Comparison of ENCODE assay signal across 8 cellular contexts in the genomic region with DNA sequence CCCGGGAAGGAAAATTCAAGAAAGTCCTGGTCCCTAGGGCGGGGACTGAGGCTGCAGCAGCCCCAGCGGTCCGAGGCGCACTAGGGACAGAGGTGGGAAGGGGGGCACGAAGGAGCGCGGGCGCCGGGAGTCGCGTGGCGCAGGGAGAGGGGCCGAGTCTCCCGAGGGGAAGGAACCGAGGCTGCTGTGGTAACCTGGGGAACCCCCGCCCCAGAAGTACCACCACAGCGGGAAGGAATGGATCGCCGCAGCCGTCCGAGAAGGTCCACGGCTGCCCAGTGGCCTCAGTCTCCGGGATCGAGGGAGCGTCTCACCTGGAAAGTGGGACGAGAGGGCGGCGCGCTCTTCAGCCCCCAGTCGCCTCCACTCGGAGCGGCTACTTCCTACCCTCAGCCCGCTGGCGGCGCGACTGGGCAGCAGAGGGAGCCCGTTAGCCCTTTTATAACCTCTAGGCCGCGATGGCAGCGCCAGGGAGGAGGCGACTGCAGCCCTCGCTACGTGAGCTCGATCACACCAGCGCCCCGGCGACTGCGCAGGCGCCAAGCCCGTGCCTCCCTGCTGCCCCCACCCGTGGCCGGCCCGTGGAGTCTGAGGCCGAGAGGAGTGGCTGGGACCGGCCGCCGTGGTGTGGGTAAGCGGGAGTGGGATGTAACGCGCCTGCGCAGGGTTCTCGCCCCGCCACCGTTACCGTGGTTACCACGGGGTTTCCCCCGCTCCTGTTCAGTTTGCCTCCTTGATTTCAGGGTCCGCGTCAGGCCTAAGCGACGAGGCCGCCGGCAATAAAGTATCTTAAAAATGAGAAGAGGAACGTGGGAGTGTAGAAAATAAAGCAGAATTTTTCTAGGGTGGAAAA. TPM values are rescaled to one million over a fixed set of nuclear protein-coding genes. Genes with fewer than 3 reads are reported as not detected.
A peak's percentile ranks its signal among the peaks of the same experiment; 100 is the strongest.
DNase-seq lines count a peak whose midpoint lies in the region; ATAC-seq and TF ChIP-seq lines count a peak whose summit lies in the region.

P4HA1 (minus strand) TSS at position 415 of the 853 bp plus-strand sequence. CDS start 21,983 bp downstream, outside the sequence.

- H3K36me3 ChIP-seq in GM23248 (ENCODE audit: low read depth) (no peaks in the 10 kb centered on the region), esophagus squamous epithelium (peaks cover 0 to 9% (median 0%) of the 10 kb centered on the region in 3 donors)
- H3K36me3 ChIP-seq in naive thymus-derived CD4-positive, alpha-beta T cell (ENCODE audit: control insufficient read depth in 2 of 3, insufficient read depth in 3 of 3, low read length in 3 of 3), result peaks cover 0 to 8% (median 0%) of the 10 kb centered on the region in 3 experiments

- H3K9ac ChIP-seq in GM23248, result peak within 1 kb of the TSS; percentile 98

- H3K4me1 ChIP-seq in GM23248 (ENCODE audit: insufficient read depth), result peaks cover 13% of the 10 kb centered on the region
- H3K4me1 ChIP-seq in esophagus squamous epithelium, result peaks cover 0 to 33% (median 14%) of the 10 kb centered on the region in 3 donors
- H3K4me1 ChIP-seq in naive thymus-derived CD4-positive, alpha-beta T cell (ENCODE audit: control insufficient read depth in 2 of 2, insufficient read depth in 2 of 2, low read length in 2 of 2), result peaks cover 0 to 12% of the 10 kb centered on the region in 2 donors

- peaks cover 13 to 44% (median 38%) of the 10 kb centered on the region in 7 donors for H3K4me1 Mint-ChIP-seq in naive thymus-derived CD4-positive, alpha-beta T cell
- H3K4me1 Mint-ChIP-seq in stimulated activated naive B cell treated with anti-CD40 and anti-IgM and Interleukin-4, amounts not matched to agents 10 μg/mL and 1 μg/mL and 100 μg/mL, for 72 hours, result peaks cover 3 to 27% of the 10 kb centered on the region in 2 donors

- CTCF ChIA-PET in naive thymus-derived CD4-positive, alpha-beta T cell (lab: Charles Lee), result interaction anchor here (0.6 to 3.3 kb wide), 21 partner anchors 11 to 733 kb away, joined by 3 to 46 read pairs (median 4); partner anchors contain the start of genes DNAJC9, FAM149B1 and NUDT13

- H3K27me3 ChIP-seq in GM23248 (replicated peaks; ENCODE audit: insufficient read depth) (no peaks in the 10 kb centered on the region), esophagus squamous epithelium (no peaks in the 10 kb centered on the region)
- no peaks in the 10 kb centered on the region for H3K27me3 ChIP-seq in naive thymus-derived CD4-positive, alpha-beta T cell (ENCODE audit: control insufficient read depth in 2 of 2, insufficient read depth in 2 of 2, low read length in 2 of 2)

- peak in 3 of 4 donors; percentile 32 to 95 (median 90) for TF ChIP-seq POLR2A in esophagus squamous epithelium (IDR thresholded peaks at IDR 0.05)

- no peaks in the 10 kb centered on the region for H3K9me2 ChIP-seq in GM23248 (ENCODE audit: insufficient read depth)

- no peaks in the 10 kb centered on the region for H3K9me3 Mint-ChIP-seq in naive thymus-derived CD4-positive, alpha-beta T cell
- H3K9me3 Mint-ChIP-seq in stimulated activated naive B cell treated with anti-CD40 and anti-IgM and Interleukin-4, amounts not matched to agents 10 μg/mL and 1 μg/mL and 100 μg/mL, for 72 hours, result no peaks in the 10 kb centered on the region

- H3K9me3 ChIP-seq in GM23248 (ENCODE audit: low read depth), result no peaks in the 10 kb centered on the region
- no peaks in the 10 kb centered on the region for H3K9me3 ChIP-seq in esophagus squamous epithelium
- H3K9me3 ChIP-seq in naive thymus-derived CD4-positive, alpha-beta T cell (ENCODE audit: control insufficient read depth in 2 of 3, low read length in 3 of 3), result no peaks in the 10 kb centered on the region

- peak within 1 kb of the TSS; percentile 99 for H3K4me2 ChIP-seq in GM23248 (ENCODE audit: unreplicated experiment)

- no peaks in the 10 kb centered on the region for H4K20me1 ChIP-seq in GM23248 (ENCODE audit: insufficient read depth)

- intact Hi-C loops in esophagus squamous epithelium (cut with DNase I), result no loop called here
- intact Hi-C loops in naive thymus-derived CD4-positive, alpha-beta T cell (cut with micrococcal nuclease), result loop anchor here (1.0 to 5.0 kb wide), 17 partner anchors 14 to 1056 kb away; partner anchors contain the start of genes DNAJB12 (in 2 of the 2), DNAJC9 (in 2 of the 2), ECD (in 2 of the 2) and FAM149B1 (in 2 of the 2)

- H3K4me3 Mint-ChIP-seq in naive thymus-derived CD4-positive, alpha-beta T cell, result peak within 1 kb of the TSS; percentile 91 to 97 (median 96)
- peak within 1 kb of the TSS; percentile 96 to 98 for H3K4me3 Mint-ChIP-seq in stimulated activated naive B cell treated with anti-CD40 and anti-IgM and Interleukin-4, amounts not matched to agents 10 μg/mL and 1 μg/mL and 100 μg/mL, for 72 hours

- peaks cover 47% of the 10 kb centered on the region for H3K79me2 ChIP-seq in GM23248 (ENCODE audit: insufficient read depth)

- in situ Hi-C loops in GM23248 (cut with MboI), result no loop called here

- 1 to 2% methylated on average over 64 to 72 of the region's 75 CpGs for WGBS in GM23248 (ENCODE audit: low coverage in 1 of 2, low lambda C conversion rate in 2 of 2, missing lambda C conversion rate in 2 of 2), 2 experiments
- 0 to 1% methylated on average over 20 to 26 of the region's 75 CpGs for WGBS in esophagus squamous epithelium, 2 donors

- POLR2A ChIA-PET in naive thymus-derived CD4-positive, alpha-beta T cell (lab: Charles Lee), result interaction anchor here (0.6 to 3.0 kb wide), 13 partner anchors 13 to 156 kb away, joined by 3 to 33 read pairs (median 4); partner anchors contain the start of genes DNAJC9, ECD, FAM149B1 and MRPS16

- H3K27me3 Mint-ChIP-seq in naive thymus-derived CD4-positive, alpha-beta T cell, result peaks cover 0 to 3% (median 0%) of the 10 kb centered on the region in 5 donors
- no peaks in the 10 kb centered on the region for H3K27me3 Mint-ChIP-seq in stimulated activated naive B cell treated with anti-CD40 and anti-IgM and Interleukin-4, amounts not matched to agents 10 μg/mL and 1 μg/mL and 100 μg/mL, for 72 hours

- ATAC-seq in naive thymus-derived CD4-positive, alpha-beta T cell, result peak; percentile 95
- ATAC-seq in stimulated activated naive B cell treated with anti-CD40 and anti-IgM and Interleukin-4, amounts not matched to agents 10 μg/mL and 1 μg/mL and 100 μg/mL, for 72 hours (replicated peaks), result peak; percentile 90 to 93

- peak; percentile 99 for DNase-seq in EH (ENCODE audit: low read depth)
- DNase-seq in GM23248, result peak; percentile 99
- DNase-seq in Kasumi-1 (lab: John Stamatoyannopoulos, UW), result peak; percentile 97 to 100
- peak; percentile 95 for DNase-seq in RKO (ENCODE audit: low spot score)
- peak; percentile 98 for DNase-seq in activated T-helper 1 cell treated with Interleukin-2 at 50 U/mL for 16 hours (ENCODE audit: low read depth)
- peak; percentile 90 for DNase-seq in esophagus squamous epithelium (lab: John Stamatoyannopoulos, UW)
- peak; percentile 88 to 99 (median 92) for DNase-seq in naive thymus-derived CD4-positive, alpha-beta T cell
- peak; percentile 96 for DNase-seq in stimulated activated naive B cell treated with anti-CD40 and anti-IgM and Interleukin-4, amounts not matched to agents 10 μg/mL and 1 μg/mL and 100 μg/mL, for 72 hours

- H3K27ac ChIP-seq in GM23248 (peak within 1 kb of the TSS; percentile 97), esophagus squamous epithelium (peak within 1 kb of the TSS; percentile 92 to 96 (median 95))
- H3K27ac ChIP-seq in naive thymus-derived CD4-positive, alpha-beta T cell (ENCODE audit: low read depth, low read length), result peak within 1 kb of the TSS; percentile 97

- peak within 1 kb of the TSS; percentile 94 for H2AFZ ChIP-seq in GM23248

- peak within 1 kb of the TSS; percentile 76 to 98 (median 92) for H3K27ac Mint-ChIP-seq in naive thymus-derived CD4-positive, alpha-beta T cell
- peak within 1 kb of the TSS; percentile 99 for H3K27ac Mint-ChIP-seq in stimulated activated naive B cell treated with anti-CD40 and anti-IgM and Interleukin-4, amounts not matched to agents 10 μg/mL and 1 μg/mL and 100 μg/mL, for 72 hours

- peak; percentile 57 to 77 (median 70) for TF ChIP-seq CTCF in esophagus squamous epithelium (IDR thresholded peaks at IDR 0.05)

- peaks cover 0 to 6% (median 0%) of the 10 kb centered on the region in 5 donors for H3K36me3 Mint-ChIP-seq in naive thymus-derived CD4-positive, alpha-beta T cell
- peaks cover 0 to 6% of the 10 kb centered on the region in 2 donors for H3K36me3 Mint-ChIP-seq in stimulated activated naive B cell treated with anti-CD40 and anti-IgM and Interleukin-4, amounts not matched to agents 10 μg/mL and 1 μg/mL and 100 μg/mL, for 72 hours

- H3K4me3 ChIP-seq in GM23248, result peak within 1 kb of the TSS; percentile 96
- H3K4me3 ChIP-seq in esophagus squamous epithelium, result peak within 1 kb of the TSS; percentile 66 to 93 (median 87)
- peak within 1 kb of the TSS; percentile 60 for H3K4me3 ChIP-seq in naive thymus-derived CD4-positive, alpha-beta T cell (ENCODE audit: low read length)

- H3F3A ChIP-seq in GM23248 (ENCODE audit: insufficient read depth), result peaks cover 33% of the 10 kb centered on the region

RNA-seq across cellular contexts. Expression of gene P4HA1, which starts in this region (rescaled TPM):
- total RNA-seq in GM23248 (2014; rRNA removed; shearing (Covaris generic)), result 387 and 419 TPM in 2 replicates
- 360 and 363 TPM in 2 replicates for polyA plus RNA-seq in GM23248 (2016; fragmentation: Nextera tagmentation; extraction: Ambion mirVana)
- total RNA-seq in esophagus squamous epithelium, result 10 to 100 TPM in 3 of 4 donors, 1 to 10 TPM in 1; 5.0 to 13.8 (median 12.3) TPM
- total RNA-seq in naive thymus-derived CD4-positive, alpha-beta T cell, result 10 to 100 TPM; 10.5 to 74.7 (median 14.7) TPM
- 10 to 100 TPM; 13.4 to 16.8 TPM for polyA plus RNA-seq in naive thymus-derived CD4-positive, alpha-beta T cell

Comparison
In these comparisons a context has a peak if more than half of its experiments do, and no peak if none do; other contexts are left out.
1. Peak in every context shown above with its lines: DNase-seq, ATAC-seq, H3K4me3 ChIP-seq and H3K27ac ChIP-seq.
2. RNA of gene P4HA1 (polyA plus RNA-seq): 360 to 363 TPM in GM23248; 13.4 to 16.8 TPM in naive thymus-derived CD4-positive, alpha-beta T cell; every median in the first group is over 10 times any median in the second.